8 cellular contexts compared by ENCODE assay signal in the genomic region with DNA sequence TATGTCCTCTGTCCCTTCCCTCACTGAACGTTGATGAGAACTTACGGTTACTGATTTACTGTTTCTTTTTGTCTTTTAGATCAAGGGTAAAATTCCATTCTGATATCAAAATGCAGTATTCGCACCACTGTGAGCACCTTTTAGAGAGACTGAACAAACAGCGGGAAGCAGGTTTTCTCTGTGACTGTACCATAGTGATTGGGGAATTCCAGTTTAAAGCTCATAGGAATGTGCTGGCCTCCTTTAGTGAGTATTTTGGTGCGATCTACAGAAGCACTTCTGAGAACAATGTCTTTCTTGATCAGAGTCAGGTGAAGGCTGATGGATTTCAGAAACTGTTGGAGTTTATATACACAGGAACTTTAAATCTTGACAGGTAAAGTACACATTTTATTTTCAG. TPM values are rescaled to one million over a fixed set of nuclear protein-coding genes. Genes with fewer than 3 reads are reported as not detected.
DNase-seq lines count a peak whose midpoint lies in the region; ATAC-seq and TF ChIP-seq lines count a peak whose summit lies in the region.

No MANE protein-coding gene starts in this region.

- H3K27me3 ChIP-seq in GM06990 (replicated peaks; ENCODE audit: control insufficient read depth, insufficient read depth, low read length) (no peaks in the 10 kb centered on the region), Panc1 (ENCODE audit: control insufficient read depth, insufficient read depth, low read length) (no peaks in the 10 kb centered on the region), prostate gland (replicated peaks; ENCODE audit: insufficient read depth) (no peaks in the 10 kb centered on the region)

- CTCF ChIA-PET in Panc1 (lab: Charles Lee) (no interaction called here), HEK293T (lab: Yijun Ruan, JAX) (no interaction called here)

- TF ChIP-seq POLR2A in prostate gland (IDR thresholded peaks at IDR 0.05), result no peak

- ATAC-seq in Panc1, result no peak

- H3K36me3 ChIP-seq in GM06990 (ENCODE audit: control insufficient read depth, insufficient read depth, low read length) (peaks cover 3% of the 10 kb centered on the region), Panc1 (ENCODE audit: control insufficient read depth, insufficient read depth, low read length) (peaks cover 29% of the 10 kb centered on the region), prostate gland (peaks cover 0 to 3% of the 10 kb centered on the region in 2 donors)

- peak overlapping the region; percentile 78 for H3K4me3 ChIP-seq in GM06990 (replicated peaks; ENCODE audit: low read depth, low read length)
- H3K4me3 ChIP-seq in Panc1 (ENCODE audit: low read depth in 2 of 2, low read length in 2 of 2), result peak overlapping the region; percentile 90 to 98
- H3K4me3 ChIP-seq in epithelial cell of proximal tubule (ENCODE audit: low read depth, low read length), result peak overlapping the region; percentile 89
- H3K4me3 ChIP-seq in prostate gland, result peak overlapping the region; percentile 70 to 93

- in situ Hi-C loops in Panc1 (cut with HindIII; ENCODE audit: low pct_unique_long_range_greater_than_20kb, low sequenced_read_pairs) (no loop called here), GM13977 (cut with MboI; ENCODE audit: low pct_unique_long_range_greater_than_20kb, low sequenced_read_pairs, unreplicated experiment) (no loop called here)

- POLR2A ChIA-PET in Panc1 (lab: Charles Lee) (no interaction called here), HEK293T (lab: Yijun Ruan, JAX) (no interaction called here)

- H3K27ac ChIP-seq in Panc1 (ENCODE audit: low read length) (peak overlapping the region; percentile 97), prostate gland (no peak overlapping the region)

- H3K4me1 ChIP-seq in Panc1 (ENCODE audit: control insufficient read depth, insufficient read depth, low read length) (peaks cover 9% of the 10 kb centered on the region), prostate gland (replicated peaks) (peaks cover 10% of the 10 kb centered on the region)

- intact Hi-C loops in Panc1 (cut with micrococcal nuclease; ENCODE audit: unreplicated experiment), result no loop called here
- intact Hi-C loops in prostate gland (cut with DNase I), result loop anchor here (5.0 kb wide), 1 partner anchor 193 kb away; a partner anchor contains a TSS

- TF ChIP-seq CTCF in GM06990 (IDR thresholded peaks at IDR 0.05; ENCODE audit: insufficient read depth, low read length, poor library complexity, severe bottlenecking) (no peak), Panc1 (IDR thresholded peaks at IDR 0.05) (no peak), epithelial cell of proximal tubule (conservative IDR thresholded peaks at IDR 0.05; ENCODE audit: low read depth, low read length) (no peak), prostate gland (IDR thresholded peaks at IDR 0.05) (no peak), GM13977 (IDR thresholded peaks at IDR 0.05; ENCODE audit: extremely low read depth, insufficient read depth, missing control alignments) (no peak)

- no peaks in the 10 kb centered on the region for H3K9me3 ChIP-seq in Panc1 (ENCODE audit: control insufficient read depth, insufficient read depth, low read depth, low read length)
- H3K9me3 ChIP-seq in prostate gland, result no peaks in the 10 kb centered on the region

- BruUV-seq in Panc1 (replicated peaks; lab: Mats Ljungman, UMichigan), result TSS peak; percentile 58

- 42% methylated on average over 5 of the region's 5 CpGs for WGBS in prostate gland

- DNase-seq in GM06990 (ENCODE audit: extremely low read depth, insufficient read length), result no peak
- DNase-seq in Panc1 (ENCODE audit: low read depth, low spot score), result no peak
- no peak for DNase-seq in epithelial cell of proximal tubule (ENCODE audit: low read depth)
- DNase-seq in prostate gland (ENCODE audit: low spot score), result no peak
- no peak for DNase-seq in GM13977 (ENCODE audit: low spot score)
- DNase-seq in HEK293T (ENCODE audit: extremely low spot score), result no peak
- no peak for DNase-seq in activated CD8-positive, alpha-beta memory T cell treated with anti-CD3 and anti-CD28 coated beads, Interleukin-2, amount 50 U/mL, for 4 hours
- no peak for DNase-seq in NCI-H2227 treated with DMSO at 0.1 percent for 48 hours (lab: John Stamatoyannopoulos, UW)

TF ChIP-seq in HEK293T, 16 proteins besides CTCF, POLR2A, EP300 and RAD21:
- TF ChIP-seq FOXA1 (IDR thresholded peaks at IDR 0.05), result no peak
- no peak for TF ChIP-seq ELF4 (IDR thresholded peaks at IDR 0.05)
- TF ChIP-seq HDGF (IDR thresholded peaks at IDR 0.05; ENCODE audit: borderline replicate concordance), result no peak
- TF ChIP-seq CTBP1 (IDR thresholded peaks at IDR 0.05; ENCODE audit: borderline replicate concordance), result no peak
- no peak for TF ChIP-seq BHLHE40 (IDR thresholded peaks at IDR 0.05; ENCODE audit: borderline replicate concordance)
- no peak for TF ChIP-seq FOXM1 (IDR thresholded peaks at IDR 0.05; ENCODE audit: borderline replicate concordance)
- no peak for TF ChIP-seq FOXK2 (IDR thresholded peaks at IDR 0.05)
- TF ChIP-seq, protein P1, sequence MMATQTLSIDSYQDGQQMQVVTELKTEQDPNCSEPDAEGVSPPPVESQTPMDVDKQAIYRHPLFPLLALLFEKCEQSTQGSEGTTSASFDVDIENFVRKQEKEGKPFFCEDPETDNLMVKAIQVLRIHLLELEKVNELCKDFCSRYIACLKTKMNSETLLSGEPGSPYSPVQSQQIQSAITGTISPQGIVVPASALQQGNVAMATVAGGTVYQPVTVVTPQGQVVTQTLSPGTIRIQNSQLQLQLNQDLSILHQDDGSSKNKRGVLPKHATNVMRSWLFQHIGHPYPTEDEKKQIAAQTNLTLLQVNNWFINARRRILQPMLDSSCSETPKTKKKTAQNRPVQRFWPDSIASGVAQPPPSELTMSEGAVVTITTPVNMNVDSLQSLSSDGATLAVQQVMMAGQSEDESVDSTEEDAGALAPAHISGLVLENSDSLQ (IDR thresholded peaks at IDR 0.05), result no peak
- TF ChIP-seq SP1 (IDR thresholded peaks at IDR 0.05), result no peak
- TF ChIP-seq ARNT (IDR thresholded peaks at IDR 0.05), result no peak
- no peak for TF ChIP-seq LEF1 (IDR thresholded peaks at IDR 0.05; ENCODE audit: borderline replicate concordance)
- TF ChIP-seq NFRKB (IDR thresholded peaks at IDR 0.05), result no peak
- TF ChIP-seq L3MBTL2 (conservative IDR thresholded peaks at IDR 0.05), result no peak
- no peak for TF ChIP-seq ZNF384 (IDR thresholded peaks at IDR 0.05)
- TF ChIP-seq TARDBP (IDR thresholded peaks at IDR 0.05), result no peak
- TF ChIP-seq SUZ12 (IDR thresholded peaks at IDR 0.05), result no peak
TF ChIP-seq in HEK293T: peak in this region for 0.

RNA-seq across cellular contexts. Expression of a gene that starts 1.0 kb away (rescaled TPM):
- total RNA-seq in Panc1 (2021; ENCODE audit: unreplicated experiment) (16.2 TPM), epithelial cell of proximal tubule (10.9 and 17.6 TPM in 2 replicates), prostate gland (10 to 100 TPM; 13.5 to 19.9 TPM)
- 8.9 TPM for polyA plus RNA-seq in Panc1 (2012; ENCODE audit: insufficient read length)

RNA-seq across cellular contexts. Expression of a gene that starts 4.8 kb away (rescaled TPM):
- 1.7 TPM for total RNA-seq in Panc1 (2021; ENCODE audit: unreplicated experiment)
- 2.4 TPM for polyA plus RNA-seq in Panc1 (2012; ENCODE audit: insufficient read length)
- total RNA-seq in epithelial cell of proximal tubule, result 2.6 and 3.8 TPM in 2 replicates
- total RNA-seq in prostate gland, result 1 to 10 TPM in 1 of 2 donors, under 1 TPM in 1; 0.46 to 4.5 TPM

RNA-seq across cellular contexts. Expression of a gene that starts 9.3 kb away (rescaled TPM):
- total RNA-seq in Panc1 (2021; ENCODE audit: unreplicated experiment) (6.0 TPM), epithelial cell of proximal tubule (196 and 307 TPM in 2 replicates), prostate gland (1,000 to 10,000 TPM in 1 of 2 donors, 100 to 1,000 TPM in 1; 128 to 1,013 TPM)
- 1.6 TPM for polyA plus RNA-seq in Panc1 (2012; ENCODE audit: insufficient read length)

RNA-seq across cellular contexts. Expression of a gene that starts 38.5 kb away (rescaled TPM):
- total RNA-seq in Panc1 (2021; ENCODE audit: unreplicated experiment) (not detected), epithelial cell of proximal tubule (0.07 TPM in 1 of 2 replicates, not detected in the other), prostate gland (under 1 TPM in 1 of 2 donors, not detected in 1; 0.74 TPM)
- not detected for polyA plus RNA-seq in Panc1 (2012; ENCODE audit: insufficient read length)

RNA-seq across cellular contexts. Expression of a gene that starts 38.5 kb away (rescaled TPM):
- total RNA-seq in Panc1 (2021; ENCODE audit: unreplicated experiment), result 1.2 TPM
- 1.3 TPM for polyA plus RNA-seq in Panc1 (2012; ENCODE audit: insufficient read length)
- 9.8 and 17.1 TPM in 2 replicates for total RNA-seq in epithelial cell of proximal tubule
- total RNA-seq in prostate gland, result 1 to 10 TPM; 2.8 to 5.4 TPM

Comparison
In these comparisons a context has a peak if more than half of its experiments do, and no peak if none do; other contexts are left out.
1. RNA of a gene that starts 9.3 kb away (total RNA-seq): 128 to 1,013 TPM in prostate gland and 196 to 307 TPM in epithelial cell of proximal tubule; 6.0 TPM in Panc1 (single experiment); every median in the first group is over 10 times any median in the second.
2. Peak in every context shown above with its lines, with median percentiles within 50 percentile points of each other: H3K4me3 ChIP-seq.